Comparison of ENCODE assay signal across 17 cellular contexts in the genomic region with DNA sequence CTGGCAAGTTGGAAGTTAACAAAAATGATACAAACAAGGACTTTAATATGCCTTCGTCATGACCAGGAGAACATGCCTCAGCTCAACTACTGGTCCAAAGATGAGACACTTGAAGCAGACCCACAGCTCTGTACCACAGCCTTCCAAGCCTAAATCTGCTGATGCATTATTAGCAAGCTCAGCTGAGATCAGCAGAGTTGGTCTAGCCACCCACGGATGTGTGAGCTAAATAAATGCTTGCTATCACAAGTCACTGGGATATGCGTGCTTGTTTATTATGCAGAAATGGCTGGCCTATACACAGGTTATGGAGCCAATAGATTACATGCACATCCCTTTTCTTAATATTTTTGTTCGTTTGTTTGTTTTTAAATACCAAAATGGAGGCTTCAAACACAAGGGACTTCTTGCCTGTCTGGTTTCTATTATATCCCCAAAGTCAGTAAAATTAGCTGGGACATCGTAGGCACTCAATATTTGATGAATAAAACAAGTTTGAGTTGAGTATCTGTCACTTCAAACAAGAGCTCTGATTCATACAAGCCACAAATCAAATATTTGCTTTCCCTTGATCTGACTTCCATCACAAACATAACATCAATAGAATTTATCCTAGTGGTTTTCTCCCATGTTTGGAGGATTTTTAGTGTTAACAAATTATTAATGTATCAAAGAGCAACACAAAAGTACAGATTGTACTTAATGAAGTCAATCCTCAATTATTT.
A peak's percentile ranks its signal among the peaks of the same experiment; 100 is the strongest.
DNase-seq lines count a peak whose midpoint lies in the region; ATAC-seq, FAIRE-seq and TF ChIP-seq lines count a peak whose summit lies in the region.
"Had no signal": no experiment of that assay in that cellular context is flagged by ENCODE, and none has a peak within 500 bp of the region (broad histone marks: within the 10 kb centered on the region; RNA-seq: fewer than 3 reads in every experiment).

No MANE protein-coding gene starts in this region.

- H3K27ac ChIP-seq in astrocyte (ENCODE audit: low read depth, low read length) = no peak overlapping the region
- no peak overlapping the region for H3K27ac ChIP-seq in HepG2 (ENCODE audit: extremely low read length, insufficient read depth, low read length)
- H3K27ac ChIP-seq in small intestine (ENCODE audit: low read depth in 1 of 2, low read length in 1 of 2) = no peak overlapping the region
- H3K27ac ChIP-seq: RWPE1 had no signal

- no peak for TF ChIP-seq RAD21 in HepG2 (CRISPR knock-in tag; IDR thresholded peaks at IDR 0.05)

- TF ChIP-seq EP300 in HepG2 (IDR thresholded peaks at IDR 0.05; ENCODE audit: low read depth in 2 of 2, low read length in 2 of 2) = no peak
- TF ChIP-seq EP300 in HepG2 (CRISPR knock-in tag; IDR thresholded peaks at IDR 0.05; ENCODE audit: borderline replicate concordance) = no peak

- CTCF ChIA-PET in HepG2 (lab: Yijun Ruan, JAX; ENCODE audit: low intra/inter-chr PET ratio, low total read pairs) = no interaction called here

- DNase-seq in DMS53 (lab: John Stamatoyannopoulos, UW) = peak; percentile 81
- DNase-seq in NCI-H2029 treated with DMSO at 0.1 percent for 48 hours (lab: John Stamatoyannopoulos, UW) = peak; percentile 29
- peak; percentile 29 for DNase-seq in astrocyte (ENCODE audit: low read depth)
- peak; percentile 49 for DNase-seq in HepG2 (ENCODE audit: low spot score)
- DNase-seq in NOMO-1 treated with dmso at 0.1 percent for 144 hours (lab: John Stamatoyannopoulos, UW; ENCODE audit: unreplicated experiment) = no peak
- DNase-seq in small intestine = no peak
- DNase-seq: Karpas-422, MM.1S, NCI-H1092 treated with DMSO at 0.1 percent for 48 hours, NCI-H2107, NCI-H2227 treated with DMSO at 0.1 percent for 48 hours, NCI-H524 had no signal

- H3K9me3 ChIP-seq in astrocyte (ENCODE audit: insufficient read depth, low read depth, low read length) (no peaks in the 10 kb centered on the region), HepG2 (ENCODE audit: low read length) (peaks cover 7% of the 10 kb centered on the region; the same call in 1 of the 2 replicates), small intestine (ENCODE audit: control insufficient read depth, low read depth) (no peaks in the 10 kb centered on the region)

- H3K4me1 ChIP-seq in astrocyte (ENCODE audit: insufficient read depth, low read length) (no peaks in the 10 kb centered on the region), HepG2 (ENCODE audit: insufficient read depth, low read length) (no peaks in the 10 kb centered on the region), small intestine (ENCODE audit: control insufficient read depth in 2 of 2, insufficient read depth in 1 of 2, low read depth in 1 of 2, low read length in 1 of 2) (no peaks in the 10 kb centered on the region)

- POLR2A ChIA-PET in HepG2 (lab: Yijun Ruan, JAX) = no interaction called here

- no peak for TF ChIP-seq POLR2A in HepG2 (IDR thresholded peaks at IDR 0.05; ENCODE audit: insufficient read depth in 1 of 2, low read depth in 2 of 2, low read length in 2 of 2)

- H3K4me3 Mint-ChIP-seq in astrocyte (ENCODE audit: unreplicated experiment) = no peak overlapping the region
- H3K4me3 Mint-ChIP-seq: CD14-positive monocyte had no signal

- H3K36me3 ChIP-seq in astrocyte (ENCODE audit: insufficient read depth, low read length) (no peaks in the 10 kb centered on the region), HepG2 (replicated peaks in 1 of 2; ENCODE audit: control insufficient read depth in 1 of 2, insufficient read depth in 2 of 2, low read length in 2 of 2) (no peaks in the 10 kb centered on the region), small intestine (ENCODE audit: control insufficient read depth in 2 of 2, insufficient read depth in 2 of 2, low read length in 2 of 2) (no peaks in the 10 kb centered on the region)

- in situ Hi-C loops in HepG2 (cut with HindIII; ENCODE audit: extremely low pct_ligation_motif_present, low pct_unique_long_range_greater_than_20kb) = no loop called here

- H3K27ac Mint-ChIP-seq in astrocyte (ENCODE audit: unreplicated experiment) = no peak overlapping the region

- H3K27me3 Mint-ChIP-seq in astrocyte (ENCODE audit: low read depth, unreplicated experiment) = peaks cover 3% of the 10 kb centered on the region

- FAIRE-seq in astrocyte (lab: Jason Lieb, UNC) (peak; percentile 83), HepG2 (lab: Jason Lieb, UNC) (no peak), small intestine (lab: Jason Lieb, UNC) (no peak)

- H3K4me1 Mint-ChIP-seq in astrocyte (ENCODE audit: low read depth, unreplicated experiment) = peaks cover 1% of the 10 kb centered on the region

- H4K20me1 ChIP-seq in astrocyte (ENCODE audit: insufficient read depth, low read length) = no peaks in the 10 kb centered on the region
- H4K20me1 ChIP-seq in HepG2 (ENCODE audit: insufficient read depth, low read length) = no peaks in the 10 kb centered on the region

- H3K79me2 ChIP-seq in astrocyte (ENCODE audit: insufficient read depth, low read length) (no peaks in the 10 kb centered on the region), HepG2 (ENCODE audit: insufficient read depth, low read length) (no peaks in the 10 kb centered on the region)

- ATAC-seq in HepG2 (no peak), GM21528 (IDR thresholded peaks at IDR 0.05; ENCODE audit: low FRiP score, unreplicated experiment) (no peak), HG03039 (IDR thresholded peaks at IDR 0.05; ENCODE audit: unreplicated experiment) (no peak)
- ATAC-seq: HCT116 had no signal

- no peaks in the 10 kb centered on the region for H3K36me3 Mint-ChIP-seq in astrocyte (ENCODE audit: low read depth, unreplicated experiment)

- no TSS peak for BruUV-seq in HepG2 (replicated peaks; lab: Mats Ljungman, UMichigan)

- no peak overlapping the region for H2AFZ ChIP-seq in astrocyte (ENCODE audit: low read depth, low read length)
- H2AFZ ChIP-seq in HepG2 (ENCODE audit: low read length) = no peak overlapping the region

- H3K4me3 ChIP-seq in astrocyte (ENCODE audit: insufficient read depth, low read depth, low read length) (no peak overlapping the region), HepG2 (replicated peaks in 1 of 3; ENCODE audit: insufficient read depth in 1 of 3, low read depth in 2 of 3, low read length in 3 of 3) (no peak overlapping the region), small intestine (ENCODE audit: low read depth in 1 of 2, low read length in 2 of 2) (no peak overlapping the region)

- no peaks in the 10 kb centered on the region for H3K27me3 ChIP-seq in astrocyte (ENCODE audit: insufficient read depth, low read length)
- peaks cover 2 to 3% of the 10 kb centered on the region in 2 experiments; a peak in 2 of 5 replicates for H3K27me3 ChIP-seq in HepG2 (ENCODE audit: control insufficient read depth in 1 of 2, insufficient read depth in 2 of 2, low read length in 2 of 2)
- H3K27me3 ChIP-seq in small intestine (ENCODE audit: control insufficient read depth in 2 of 2, insufficient read depth in 2 of 2, low read length in 2 of 2) = peaks cover 0 to 3% of the 10 kb centered on the region in 2 donors

- under 1% methylated on average over 5 of the region's 5 CpGs for WGBS in HepG2 (ENCODE audit: low lambda C conversion rate)
- 74 to 78% (median 75%) methylated on average over 5 of the region's 5 CpGs for WGBS in small intestine, 3 donors

- no peak overlapping the region for H3K4me2 ChIP-seq in astrocyte (ENCODE audit: low read length)
- no peak overlapping the region for H3K4me2 ChIP-seq in HepG2 (ENCODE audit: low read depth, low read length)

- TF ChIP-seq CTCF in astrocyte (IDR thresholded peaks at IDR 0.05; ENCODE audit: insufficient read depth, low read depth, low read length) = no peak
- no peak for TF ChIP-seq CTCF in HepG2 (CRISPR knock-in tag; IDR thresholded peaks at IDR 0.05)

- intact Hi-C loops in HepG2 (cut with micrococcal nuclease; ENCODE audit: unreplicated experiment) = no loop called here

- H3K9ac ChIP-seq in astrocyte (ENCODE audit: low read length) (no peak overlapping the region), HepG2 (ENCODE audit: insufficient read depth, low read depth, low read length) (no peak overlapping the region)

- peaks cover 12% of the 10 kb centered on the region for H3K9me3 Mint-ChIP-seq in astrocyte (ENCODE audit: unreplicated experiment)

TF ChIP-seq in HepG2, 621 proteins besides CTCF, POLR2A, EP300 and RAD21 (continues in another document):
- TF ChIP-seq FOXA3 (CRISPR knock-in tag; IDR thresholded peaks at IDR 0.05) (0 out of 2 replicates have a peak, but pooled peaks have one; percentile 22), FIP1L1 (IDR thresholded peaks at IDR 0.05; ENCODE audit: borderline replicate concordance, insufficient read depth, low read depth, low read length) (no peak), PITX1 (CRISPR knock-in tag; IDR thresholded peaks at IDR 0.05) (no peak), TBX3 (IDR thresholded peaks at IDR 0.05; ENCODE audit: borderline replicate concordance) (peak; percentile 59; the same call in 1 of the 2 replicates), HMG20B (CRISPR knock-in tag; conservative IDR thresholded peaks at IDR 0.05) (peak; percentile 82; the same call in 1 of the 2 replicates), ZMAT3 (CRISPR knock-in tag; conservative IDR thresholded peaks at IDR 0.05) (no peak), SP2 (CRISPR knock-in tag; IDR thresholded peaks at IDR 0.05) (no peak), REL (CRISPR knock-in tag; conservative IDR thresholded peaks at IDR 0.05) (no peak)

Comparison
In these comparisons a context has a peak if more than half of its experiments do, and no peak if none do; other contexts are left out.
1. DNase-seq: peak in DMS53 (single experiment), NCI-H2029 treated with DMSO at 0.1 percent for 48 hours (single experiment), astrocyte (single experiment) and HepG2 (single experiment); none in NOMO-1 treated with dmso at 0.1 percent for 144 hours (single experiment) and small intestine (single experiment).